In the genomic region with DNA sequence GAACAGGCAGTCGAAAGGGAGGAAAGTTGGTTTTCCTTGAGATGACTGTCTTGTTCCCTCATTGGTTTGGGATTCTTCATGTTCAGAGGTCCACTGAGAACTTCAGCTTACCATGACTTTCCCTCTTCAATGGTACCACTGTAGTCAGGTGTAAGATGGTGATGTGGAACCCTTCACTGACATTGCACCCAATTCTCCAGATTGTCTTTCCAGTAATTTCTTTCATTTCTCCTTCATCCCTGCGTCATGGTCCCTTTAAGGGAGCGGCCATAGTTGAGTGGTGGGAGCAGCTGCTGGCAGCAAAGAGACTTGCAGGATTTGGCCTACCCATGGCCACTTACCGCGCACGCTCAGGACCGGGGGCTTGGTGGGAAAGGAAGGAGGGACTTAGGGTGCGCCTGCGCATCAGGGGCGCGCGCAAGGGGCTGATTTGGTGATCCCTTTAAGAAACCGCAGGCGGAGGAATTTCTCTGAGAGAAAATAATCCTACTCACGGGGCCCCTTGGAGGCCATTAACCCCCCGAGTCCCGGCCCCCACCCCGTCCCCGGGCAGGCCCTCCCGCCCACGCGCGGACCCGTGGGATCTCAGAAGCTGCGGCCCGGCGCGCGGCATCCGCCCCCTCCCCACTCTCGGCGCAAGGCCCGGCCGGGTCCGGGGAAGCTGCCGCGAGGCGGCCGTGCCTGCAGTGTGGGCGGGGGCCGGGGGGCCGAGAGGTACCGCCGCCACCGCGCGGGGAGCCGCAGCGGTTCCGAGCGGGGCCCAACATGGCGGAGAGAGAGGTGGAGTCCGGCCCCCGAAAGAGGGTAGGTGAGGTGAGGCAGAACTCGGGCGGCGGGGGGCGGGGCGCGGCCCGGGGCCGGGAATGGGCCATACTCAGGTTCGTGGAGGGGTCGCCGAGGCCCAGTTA, we compare ENCODE assay signal across 8 cellular contexts. TPM values are rescaled to one million over a fixed set of nuclear protein-coding genes. Genes with fewer than 3 reads are reported as not detected.
DNase-seq lines count a peak whose midpoint lies in the region; ATAC-seq lines count a peak whose summit lies in the region.

A gene (plus strand): TSS at position 428 of the 908 bp plus-strand sequence. CDS start 338 bp downstream, at position 766.

- in situ Hi-C loops in endometrial microvascular endothelial cells (cut with HindIII; ENCODE audit: inconsistent ontology term, low pct_unique_long_range_greater_than_20kb, low sequenced_read_pairs), result no loop called here

- peak; percentile 35 for ATAC-seq in GM19468 (IDR thresholded peaks at IDR 0.05; ENCODE audit: extremely low read depth, unreplicated experiment)

- H3K27me3 ChIP-seq in NT2/D1 (ENCODE audit: insufficient read depth, insufficient read length), result no peaks in the 10 kb centered on the region

- H3K36me3 ChIP-seq in NT2/D1 (ENCODE audit: insufficient read depth, insufficient read length, low read length), result peaks cover 14% of the 10 kb centered on the region

- H3K4me1 ChIP-seq in NT2/D1 (ENCODE audit: insufficient read depth, insufficient read length), result no peaks in the 10 kb centered on the region

- peak within 1 kb of the TSS; percentile 82 for H3K9ac ChIP-seq in NT2/D1 (ENCODE audit: insufficient read length, low read depth)

- DNase-seq in CMK (ENCODE audit: low read depth) (peak; percentile 97), HT1080 (ENCODE audit: low read depth) (peak; percentile 93), NT2/D1 (ENCODE audit: low read depth, low spot score) (peak; percentile 99), mesenteric fat pad (ENCODE audit: low spot score) (peak; percentile 95)
- peak; percentile 81 for DNase-seq in activated CD8-positive, alpha-beta memory T cell treated with anti-CD3 and anti-CD28 coated beads, Interleukin-2, amount 50 U/mL, for 1 hour (ENCODE audit: extremely low read depth)
- DNase-seq in stimulated activated CD8-positive, alpha-beta memory T cell treated with anti-CD3 and anti-CD28 coated beads, Interleukin-15, amount 100 ng/mL, for 24 hours (ENCODE audit: low read depth), result peak; percentile 63

- peaks cover 11% of the 10 kb centered on the region for H3K9me3 ChIP-seq in NT2/D1 (ENCODE audit: insufficient read depth, low read length)

- H3K4me3 ChIP-seq in NT2/D1 (ENCODE audit: insufficient read length, low read depth), result peak within 1 kb of the TSS; percentile 59

RNA-seq across cellular contexts. Expression of the gene that starts here (rescaled TPM):
- total RNA-seq in HT1080 (2014; rRNA removed; shearing (Covaris generic)), result 19.9 and 24.0 TPM in 2 replicates
- 27.2 and 29.7 TPM in 2 replicates for polyA plus RNA-seq in HT1080 (2015; cell fraction: cytosol; rRNA removed)
- 41.0 and 44.5 TPM in 2 replicates for polyA plus RNA-seq in HT1080 (2015; cell fraction: nucleus; rRNA removed)
- total RNA-seq in endometrial microvascular endothelial cells (ENCODE audit: inconsistent ontology term) (33.1 TPM), mesenteric fat pad (49.0 TPM)

Comparison
In these comparisons a context has a peak if more than half of its experiments do, and no peak if none do; other contexts are left out.
1. Peak in every context shown above with its lines: DNase-seq, ATAC-seq and H3K4me3 ChIP-seq.